In the genomic region with DNA sequence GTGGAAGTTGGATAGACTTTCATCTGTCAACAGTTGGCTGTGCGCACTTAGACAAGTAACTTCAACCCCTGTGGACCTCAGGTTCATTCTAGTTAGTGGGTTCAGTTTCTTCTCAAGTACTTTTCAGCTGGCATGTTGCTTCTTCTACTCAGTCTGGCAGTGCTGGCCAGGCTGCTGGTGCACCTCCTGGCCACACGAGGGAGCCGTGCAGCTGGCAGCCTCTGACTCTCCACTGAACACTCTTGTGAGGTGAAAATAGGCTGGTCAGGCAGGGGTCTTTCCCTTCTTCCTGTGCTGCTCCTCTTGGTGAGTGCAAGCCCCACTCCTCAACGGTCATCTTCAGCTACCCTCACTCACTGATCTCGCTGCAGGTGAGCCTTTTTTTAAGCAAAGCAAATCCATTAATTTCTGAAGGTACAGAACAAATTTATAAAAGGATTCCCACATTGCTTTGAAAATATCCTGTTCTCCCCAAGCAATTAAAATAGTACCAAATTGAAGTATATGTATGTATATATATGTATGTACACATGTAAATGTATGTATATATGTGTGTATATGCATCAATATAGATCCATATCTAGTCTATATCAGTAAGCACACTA, we compare ENCODE assay signal across 8 cellular contexts. TPM values are rescaled to one million over a fixed set of nuclear protein-coding genes. Genes with fewer than 3 reads are reported as not detected.
DNase-seq lines count a peak whose midpoint lies in the region; ATAC-seq, FAIRE-seq and TF ChIP-seq lines count a peak whose summit lies in the region.

No MANE protein-coding gene starts in this region.

- peak; percentile 94 for ATAC-seq in GM19395 (IDR thresholded peaks at IDR 0.05; ENCODE audit: unreplicated experiment)
- ATAC-seq in activated naive CD8-positive, alpha-beta T cell treated with anti-CD3 and anti-CD28 coated beads, Interleukin-2, amount 10 ng/mL, durations not matched to agents 7 days and 5 days (ENCODE audit: low read depth): peak; percentile 61

- H3K9me3 ChIP-seq in right atrium auricular region: no peaks in the 10 kb centered on the region
- no peaks in the 10 kb centered on the region for H3K9me3 ChIP-seq in small intestine (ENCODE audit: control insufficient read depth, low read depth)

- no peaks in the 10 kb centered on the region for H3K4me1 Mint-ChIP-seq in activated naive CD8-positive, alpha-beta T cell treated with anti-CD3 and anti-CD28 coated beads, Interleukin-2, amount 10 ng/mL, durations not matched to agents 7 days and 5 days

- no peaks in the 10 kb centered on the region for H3K36me3 Mint-ChIP-seq in activated naive CD8-positive, alpha-beta T cell treated with anti-CD3 and anti-CD28 coated beads, Interleukin-2, amount 10 ng/mL, durations not matched to agents 7 days and 5 days

- WGBS in small intestine, 3 donors: 8 to 20% (median 9%) methylated on average over 5 of the region's 5 CpGs

- H3K4me3 ChIP-seq in right atrium auricular region: no peak overlapping the region
- no peak overlapping the region for H3K4me3 ChIP-seq in small intestine (ENCODE audit: low read depth in 1 of 2, low read length in 2 of 2)

- no peaks in the 10 kb centered on the region for H3K27me3 Mint-ChIP-seq in activated naive CD8-positive, alpha-beta T cell treated with anti-CD3 and anti-CD28 coated beads, Interleukin-2, amount 10 ng/mL, durations not matched to agents 7 days and 5 days

- no peaks in the 10 kb centered on the region for H3K9me3 Mint-ChIP-seq in activated naive CD8-positive, alpha-beta T cell treated with anti-CD3 and anti-CD28 coated beads, Interleukin-2, amount 10 ng/mL, durations not matched to agents 7 days and 5 days

- H3K4me3 Mint-ChIP-seq in activated naive CD8-positive, alpha-beta T cell treated with anti-CD3 and anti-CD28 coated beads, Interleukin-2, amount 10 ng/mL, durations not matched to agents 7 days and 5 days: no peak overlapping the region

- no peak for FAIRE-seq in small intestine (lab: Jason Lieb, UNC)

- peak; percentile 36 for DNase-seq in COLO829 (ENCODE audit: low spot score)
- DNase-seq in HT1080 (ENCODE audit: low read depth): peak; percentile 38
- peak; percentile 17 for DNase-seq in SK-N-DZ (ENCODE audit: low spot score)
- peak; percentile 50 for DNase-seq in activated naive CD8-positive, alpha-beta T cell treated with anti-CD3 and anti-CD28 coated beads, Interleukin-2, amount 10 ng/mL, durations not matched to agents 7 days and 5 days
- no peak for DNase-seq in right atrium auricular region (ENCODE audit: low spot score)
- peak; percentile 32 for DNase-seq in small intestine
- no peak for DNase-seq in cortex of kidney (lab: John Stamatoyannopoulos, UW)

- H3K4me1 ChIP-seq in right atrium auricular region (peaks cover 0 to 11% of the 10 kb centered on the region in 2 donors), small intestine (ENCODE audit: control insufficient read depth in 2 of 2, insufficient read depth in 1 of 2, low read depth in 1 of 2, low read length in 1 of 2) (no peaks in the 10 kb centered on the region)

- H3K27ac Mint-ChIP-seq in activated naive CD8-positive, alpha-beta T cell treated with anti-CD3 and anti-CD28 coated beads, Interleukin-2, amount 10 ng/mL, durations not matched to agents 7 days and 5 days: no peak overlapping the region

- H3K27ac ChIP-seq in right atrium auricular region (no peak overlapping the region), small intestine (ENCODE audit: low read depth in 1 of 2, low read length in 1 of 2) (no peak overlapping the region)

- H3K36me3 ChIP-seq in right atrium auricular region: peaks cover 14% of the 10 kb centered on the region
- H3K36me3 ChIP-seq in small intestine (ENCODE audit: control insufficient read depth in 2 of 2, insufficient read depth in 2 of 2, low read length in 2 of 2): peaks cover 0 to 2% of the 10 kb centered on the region in 2 donors

- peak; percentile 85 to 90 for TF ChIP-seq CTCF in right atrium auricular region (IDR thresholded peaks at IDR 0.05)

- H3K27me3 ChIP-seq in right atrium auricular region (no peaks in the 10 kb centered on the region), small intestine (ENCODE audit: control insufficient read depth in 2 of 2, insufficient read depth in 2 of 2, low read length in 2 of 2) (no peaks in the 10 kb centered on the region)

- POLR2A ChIA-PET in activated naive CD8-positive, alpha-beta T cell treated with anti-CD3 and anti-CD28 coated beads, Interleukin-2, amount 10 ng/mL, durations not matched to agents 7 days and 5 days (lab: Charles Lee): interaction anchor here (0.6 kb wide), 1 partner anchor 30 kb away, joined by 3 read pairs; the partner anchor contains the start of gene LONRF3

RNA-seq across cellular contexts. Expression of gene LONRF3, which starts 30.6 kb away (rescaled TPM):
- 0.77 TPM in 1 of 2 replicates, not detected in the other for total RNA-seq in HT1080 (2014; rRNA removed; shearing (Covaris generic))
- polyA plus RNA-seq in HT1080 (2015; cell fraction: cytosol; rRNA removed): 0.03 and 0.11 TPM in 2 replicates
- not detected in 2 replicates for polyA plus RNA-seq in HT1080 (2015; cell fraction: nucleus; rRNA removed)
- polyA plus RNA-seq in SK-N-DZ (2014; cell fraction: cytosol; rRNA removed): 0.23 TPM in 1 of 2 replicates, not detected in the other
- polyA plus RNA-seq in SK-N-DZ (2014; cell fraction: nucleus; rRNA removed): 0.08 and 0.09 TPM in 2 replicates
- total RNA-seq in activated naive CD8-positive, alpha-beta T cell treated with anti-CD3 and anti-CD28 coated beads, Interleukin-2, amount 10 ng/mL, durations not matched to agents 7 days and 5 days: 1 to 10 TPM; 1.6 TPM
- total RNA-seq in right atrium auricular region: 1 to 10 TPM; 3.6 to 8.8 TPM
- 1 to 10 TPM; 2.0 to 3.4 (median 2.2) TPM for polyA plus RNA-seq in small intestine

Comparison
In these comparisons a context has a peak if more than half of its experiments do, and no peak if none do; other contexts are left out.
1. DNase-seq: peak in COLO829 (single experiment), HT1080 (single experiment), SK-N-DZ (single experiment), activated naive CD8-positive, alpha-beta T cell treated with anti-CD3 and anti-CD28 coated beads, Interleukin-2, amount 10 ng/mL, durations not matched to agents 7 days and 5 days (single experiment) and small intestine (single experiment); none in right atrium auricular region (single experiment) and cortex of kidney (single experiment).